In the genomic region with DNA sequence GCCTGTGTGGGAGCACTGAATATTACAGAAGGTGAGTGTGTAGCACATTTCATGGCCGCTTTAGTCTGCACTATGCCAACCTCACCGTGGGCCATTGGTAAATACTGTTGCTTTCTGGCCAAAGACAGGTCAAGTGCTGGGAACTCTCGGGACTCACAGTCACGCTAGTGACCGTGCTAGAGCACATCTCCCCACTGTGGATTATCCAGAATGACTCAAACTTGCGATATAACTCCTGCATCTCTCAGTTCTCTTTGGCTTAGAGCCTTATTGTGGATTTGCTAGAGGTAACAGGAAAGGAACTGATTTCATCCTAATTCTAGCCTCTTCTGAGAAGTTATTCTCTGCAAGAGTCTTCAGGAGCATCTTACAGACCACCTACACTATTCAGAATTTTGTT, we compare ENCODE assay signal across 11 cellular contexts.
DNase-seq lines count a peak whose midpoint lies in the region; ATAC-seq and TF ChIP-seq lines count a peak whose summit lies in the region.
"Had no signal": no experiment of that assay in that cellular context is flagged by ENCODE, and none has a peak within 500 bp of the region (broad histone marks: within the 10 kb centered on the region; RNA-seq: fewer than 3 reads in every experiment).

No MANE protein-coding gene starts in this region.

- in situ Hi-C loops in transverse colon (cut with MboI; ENCODE audit: low pct_ligation_motif_present in 1 of 4, low pct_unique_long_range_greater_than_20kb in 1 of 4, low sequenced_read_pairs in 3 of 4): no loop called here

- H3K4me1 Mint-ChIP-seq in MCF 10A (ENCODE audit: insufficient read depth, unreplicated experiment) (no peaks in the 10 kb centered on the region), memory B cell (peaks cover 36% of the 10 kb centered on the region)
- H3K4me1 Mint-ChIP-seq in activated CD8-positive, alpha-beta T cell treated with anti-CD3 and anti-CD28 coated beads for 36 hours (ENCODE audit: low read depth): peaks cover 14% of the 10 kb centered on the region

- TF ChIP-seq CTCF in breast epithelium (IDR thresholded peaks at IDR 0.05) (no peak), MCF 10A (IDR thresholded peaks at IDR 0.05; ENCODE audit: unreplicated experiment) (no peak), transverse colon (IDR thresholded peaks at IDR 0.05) (no peak), lower lobe of right lung (IDR thresholded peaks at IDR 0.05) (no peak)
- TF ChIP-seq CTCF in activated CD8-positive, alpha-beta T cell treated with anti-CD3 and anti-CD28 coated beads for 36 hours (IDR thresholded peaks at IDR 0.05): no peak

- intact Hi-C loops in breast epithelium (cut with DNase I; ENCODE audit: low total_unique reads): no loop called here
- intact Hi-C loops in MCF 10A (cut with micrococcal nuclease): no loop called here
- intact Hi-C loops in activated CD8-positive, alpha-beta T cell treated with anti-CD3 and anti-CD28 coated beads for 36 hours (cut with micrococcal nuclease): no loop called here
- intact Hi-C loops in transverse colon (cut with DNase I; ENCODE audit: low total_unique reads): no loop called here
- intact Hi-C loops in lower lobe of right lung (cut with DNase I): no loop called here

- WGBS in transverse colon (ENCODE audit: low coverage in 1 of 2), 2 donors: 40 to 71% methylated on average over 2 to 6 of the region's 6 CpGs

- peak overlapping the region; percentile 33 to 39 for H3K27ac ChIP-seq in breast epithelium
- H3K27ac ChIP-seq in transverse colon: peak overlapping the region; percentile 44 to 68 (median 58)
- no peak overlapping the region for H3K27ac ChIP-seq in lower lobe of right lung

- H3K4me1 ChIP-seq in breast epithelium: no peaks in the 10 kb centered on the region
- H3K4me1 ChIP-seq in transverse colon: no peaks in the 10 kb centered on the region
- H3K4me1 ChIP-seq in lower lobe of right lung: no peaks in the 10 kb centered on the region

- no peak for DNase-seq in breast epithelium (ENCODE audit: low spot score in 2 of 2)
- DNase-seq in MCF 10A (ENCODE audit: unreplicated experiment): no peak
- DNase-seq in activated CD8-positive, alpha-beta T cell treated with anti-CD3 and anti-CD28 coated beads for 36 hours: no peak
- no peak for DNase-seq in memory B cell (ENCODE audit: low spot score in 2 of 2)
- DNase-seq in transverse colon: no peak
- DNase-seq in lower lobe of right lung: no peak
- no peak for DNase-seq in activated CD4-positive, CD25-positive, alpha-beta regulatory T cell (lab: John Stamatoyannopoulos, UW)
- DNase-seq: activated CD4-positive, alpha-beta T cell treated with anti-CD3 and anti-CD28 coated beads, Interleukin-2, amount 50 U/mL, for 1 hour; AML-193 had no signal

- no peak for TF ChIP-seq POLR2A in breast epithelium (IDR thresholded peaks at IDR 0.05)
- no peak for TF ChIP-seq POLR2A in transverse colon (IDR thresholded peaks at IDR 0.05)

- ATAC-seq in activated CD8-positive, alpha-beta T cell treated with anti-CD3 and anti-CD28 coated beads for 36 hours: no peak
- ATAC-seq in memory B cell (ENCODE audit: low read depth) (no peak), lower lobe of right lung (no peak), GM19467 (IDR thresholded peaks at IDR 0.05; ENCODE audit: unreplicated experiment) (no peak)
- ATAC-seq: PC-3 had no signal

- H3K4me3 ChIP-seq in breast epithelium (peak overlapping the region in 1 of 3 donors; percentile 35), transverse colon (no peak overlapping the region), lower lobe of right lung (no peak overlapping the region)

- H3K27me3 ChIP-seq in breast epithelium: no peaks in the 10 kb centered on the region
- no peaks in the 10 kb centered on the region for H3K27me3 ChIP-seq in transverse colon
- no peaks in the 10 kb centered on the region for H3K27me3 ChIP-seq in lower lobe of right lung (ENCODE audit: low read depth)

- H3K27ac Mint-ChIP-seq in MCF 10A (ENCODE audit: low read depth, unreplicated experiment): no peak overlapping the region
- peak overlapping the region; percentile 92 for H3K27ac Mint-ChIP-seq in activated CD8-positive, alpha-beta T cell treated with anti-CD3 and anti-CD28 coated beads for 36 hours
- peak overlapping the region; percentile 39 for H3K27ac Mint-ChIP-seq in memory B cell

- H3K36me3 Mint-ChIP-seq in MCF 10A (ENCODE audit: insufficient read depth, unreplicated experiment) (no peaks in the 10 kb centered on the region), memory B cell (peaks cover 2% of the 10 kb centered on the region)
- peaks cover 95% of the 10 kb centered on the region for H3K36me3 Mint-ChIP-seq in activated CD8-positive, alpha-beta T cell treated with anti-CD3 and anti-CD28 coated beads for 36 hours (ENCODE audit: low read depth)

- BruUV-seq in MCF 10A (replicated peaks; lab: Mats Ljungman, UMichigan): no TSS peak

- H3K4me3 Mint-ChIP-seq in MCF 10A (ENCODE audit: unreplicated experiment) (no peak overlapping the region), memory B cell (no peak overlapping the region)
- H3K4me3 Mint-ChIP-seq in activated CD8-positive, alpha-beta T cell treated with anti-CD3 and anti-CD28 coated beads for 36 hours: peak overlapping the region; percentile 82

- POLR2A ChIA-PET in MCF 10A (lab: Yijun Ruan, JAX): no interaction called here
- POLR2A ChIA-PET in activated CD8-positive, alpha-beta T cell treated with anti-CD3 and anti-CD28 coated beads for 36 hours (lab: Charles Lee): interaction anchor here (0.9 to 33.3 kb wide), 10 partner anchors 4 to 779 kb away, joined by 3 to 1006 read pairs (median 4); no protein-coding TSS in a partner anchor

- H3K9me3 Mint-ChIP-seq in MCF 10A (ENCODE audit: unreplicated experiment): no peaks in the 10 kb centered on the region
- H3K9me3 Mint-ChIP-seq in activated CD8-positive, alpha-beta T cell treated with anti-CD3 and anti-CD28 coated beads for 36 hours: no peaks in the 10 kb centered on the region
- no peaks in the 10 kb centered on the region for H3K9me3 Mint-ChIP-seq in memory B cell

- H3K36me3 ChIP-seq in breast epithelium: no peaks in the 10 kb centered on the region
- H3K36me3 ChIP-seq in transverse colon: no peaks in the 10 kb centered on the region
- no peaks in the 10 kb centered on the region for H3K36me3 ChIP-seq in lower lobe of right lung

- CTCF ChIA-PET in MCF 10A (lab: Yijun Ruan, JAX): interaction anchor here (1.2 kb wide), 1 partner anchor 22 kb away, joined by 3 read pairs; no protein-coding TSS in a partner anchor
- CTCF ChIA-PET in activated CD8-positive, alpha-beta T cell treated with anti-CD3 and anti-CD28 coated beads for 36 hours (lab: Charles Lee): interaction anchor here (0.9 to 2.9 kb wide), 2 partner anchors 47 to 53 kb away, joined by 3 to 9 read pairs; no protein-coding TSS in a partner anchor

- H3K27me3 Mint-ChIP-seq in MCF 10A (ENCODE audit: insufficient read depth, unreplicated experiment) (no peaks in the 10 kb centered on the region), memory B cell (no peaks in the 10 kb centered on the region)
- no peaks in the 10 kb centered on the region for H3K27me3 Mint-ChIP-seq in activated CD8-positive, alpha-beta T cell treated with anti-CD3 and anti-CD28 coated beads for 36 hours

- no peak for TF ChIP-seq EP300 in transverse colon (IDR thresholded peaks at IDR 0.05; ENCODE audit: low read depth)

- H3K9me3 ChIP-seq in breast epithelium: no peaks in the 10 kb centered on the region
- H3K9me3 ChIP-seq in transverse colon: no peaks in the 10 kb centered on the region
- H3K9me3 ChIP-seq in lower lobe of right lung: no peaks in the 10 kb centered on the region
